ENCODE assay signal across 16 cellular contexts in genomic region chr14:74580275-74580672, GRCh38. TPM values are rescaled to one million over a fixed set of nuclear protein-coding genes. Genes with fewer than 3 reads are reported as not detected.
DNase-seq lines count a peak whose midpoint lies in the region; ATAC-seq, FAIRE-seq and TF ChIP-seq lines count a peak whose summit lies in the region.
"Had no signal": no experiment of that assay in that cellular context is flagged by ENCODE, and none has a peak within 500 bp of the region (broad histone marks: within the 10 kb centered on the region; RNA-seq: fewer than 3 reads in every experiment).

No MANE protein-coding gene starts in this region.

- FAIRE-seq in urothelium cell line (lab: Jason Lieb, UNC), result peak; percentile 88

- H4K20me1 ChIP-seq in fibroblast of lung (ENCODE audit: control insufficient read depth, extremely low read depth, insufficient read depth, low read length), result no peaks in the 10 kb centered on the region

- peaks cover 12% of the 10 kb centered on the region for H3K36me3 ChIP-seq in fibroblast of lung (ENCODE audit: control insufficient read depth, insufficient read depth, low read length)

- peaks cover 49% of the 10 kb centered on the region for H3K4me1 ChIP-seq in fibroblast of lung (ENCODE audit: control insufficient read depth, extremely low read depth, insufficient read depth, low read length)
- H3K4me1 ChIP-seq: Caco-2 had no signal

- H3K36me3 Mint-ChIP-seq in activated naive CD4-positive, alpha-beta T cell treated with anti-CD3 and anti-CD28 coated beads, Interleukin-2, amount 50 U/mL, for 72 hours, result no peaks in the 10 kb centered on the region
- no peaks in the 10 kb centered on the region for H3K36me3 Mint-ChIP-seq in activated T-helper 2 cell treated with anti-CD3 and anti-CD28 coated beads, Interferon-gamma antibody, Interleukin-2, Interleukin-4, amounts not matched to agents 10 μg/mL and 5 μg/mL and 100 μg/mL, durations not matched to agents 14 hours and 24 hours and 36 hours (ENCODE audit: low read depth)
- H3K36me3 Mint-ChIP-seq: natural killer cell, T-cell had no signal

- TF ChIP-seq CTCF in fibroblast of lung (conservative IDR thresholded peaks at IDR 0.05 in 1 of 2, IDR thresholded peaks at IDR 0.05 in 1 of 2; ENCODE audit: low read depth in 1 of 2, low read length in 2 of 2), result no peak

- H3K9me3 ChIP-seq in fibroblast of lung (ENCODE audit: control insufficient read depth, insufficient read depth, low read depth, low read length), result no peaks in the 10 kb centered on the region
- H3K9me3 ChIP-seq: Caco-2 had no signal

- peaks cover 12% of the 10 kb centered on the region for H3K4me1 Mint-ChIP-seq in activated T-helper 2 cell treated with anti-CD3 and anti-CD28 coated beads, Interferon-gamma antibody, Interleukin-2, Interleukin-4, amounts not matched to agents 10 μg/mL and 5 μg/mL and 100 μg/mL, durations not matched to agents 14 hours and 24 hours and 36 hours (ENCODE audit: low read depth)

- intact Hi-C loops in activated T-helper 2 cell treated with anti-CD3 and anti-CD28 coated beads, Interferon-gamma antibody, Interleukin-2, Interleukin-4, amounts not matched to agents 10 μg/mL and 5 μg/mL and 100 μg/mL, durations not matched to agents 14 hours and 24 hours and 36 hours (cut with micrococcal nuclease), result no loop called here

- H3K27ac ChIP-seq in fibroblast of lung (ENCODE audit: insufficient read depth, low read length), result peak overlapping the region; percentile 87

- no peak overlapping the region for H3K4me3 ChIP-seq in fibroblast of lung (replicated peaks in 1 of 4; ENCODE audit: control extremely low read depth in 1 of 4, insufficient read depth in 1 of 4, low read depth in 3 of 4, low read length in 4 of 4)

- peak overlapping the region; percentile 78 to 81 for H3K27ac Mint-ChIP-seq in activated naive CD4-positive, alpha-beta T cell treated with anti-CD3 and anti-CD28 coated beads, Interleukin-2, amount 50 U/mL, for 72 hours
- H3K27ac Mint-ChIP-seq in activated T-helper 2 cell treated with anti-CD3 and anti-CD28 coated beads, Interferon-gamma antibody, Interleukin-2, Interleukin-4, amounts not matched to agents 10 μg/mL and 5 μg/mL and 100 μg/mL, durations not matched to agents 14 hours and 24 hours and 36 hours, result peak overlapping the region; percentile 78
- H3K27ac Mint-ChIP-seq: natural killer cell had no signal

- ATAC-seq in activated naive CD4-positive, alpha-beta T cell treated with anti-CD3 and anti-CD28 coated beads, Interleukin-2, amount 50 U/mL, for 72 hours, result no peak
- ATAC-seq: natural killer cell had no signal

- H3K9me3 Mint-ChIP-seq in activated naive CD4-positive, alpha-beta T cell treated with anti-CD3 and anti-CD28 coated beads, Interleukin-2, amount 50 U/mL, for 72 hours, result peaks cover 0 to 4% of the 10 kb centered on the region in 2 donors
- H3K9me3 Mint-ChIP-seq in activated T-helper 2 cell treated with anti-CD3 and anti-CD28 coated beads, Interferon-gamma antibody, Interleukin-2, Interleukin-4, amounts not matched to agents 10 μg/mL and 5 μg/mL and 100 μg/mL, durations not matched to agents 14 hours and 24 hours and 36 hours, result no peaks in the 10 kb centered on the region
- H3K9me3 Mint-ChIP-seq: natural killer cell, T-cell had no signal

- H2AFZ ChIP-seq in fibroblast of lung (ENCODE audit: low read length), result no peak overlapping the region

- peaks cover 61% of the 10 kb centered on the region for H3K79me2 ChIP-seq in fibroblast of lung (ENCODE audit: control insufficient read depth, insufficient read depth, low read length)

- DNase-seq in activated naive CD4-positive, alpha-beta T cell treated with anti-CD3 and anti-CD28 coated beads, Interleukin-2, amount 50 U/mL, for 72 hours (ENCODE audit: low spot score in 2 of 2), result no peak
- DNase-seq in activated naive CD4-positive, alpha-beta T cell treated with Interleukin-2 at 50 U/mL for 16 hours, result no peak
- DNase-seq in activated T-helper 2 cell treated with anti-CD3 and anti-CD28 coated beads, Interferon-gamma antibody, Interleukin-2, Interleukin-4, amounts not matched to agents 10 μg/mL and 5 μg/mL and 100 μg/mL, durations not matched to agents 14 hours and 24 hours and 36 hours (ENCODE audit: low spot score), result no peak
- DNase-seq in fibroblast of lung (ENCODE audit: low read depth in 2 of 2), result no peak
- no peak for DNase-seq in urothelium cell line (ENCODE audit: low spot score)
- no peak for DNase-seq in DMS53 (lab: John Stamatoyannopoulos, UW)
- DNase-seq in cerebellar cortex (ENCODE audit: low spot score), result no peak
- no peak for DNase-seq in DMS153 (lab: John Stamatoyannopoulos, UW)
- DNase-seq: activated CD4-positive, CD25-positive, alpha-beta regulatory T cell; Caco-2; cortex of kidney; glutamatergic neuron; Karpas-422; natural killer cell; NCI-H1417 had no signal

- no peak overlapping the region for H3K4me3 Mint-ChIP-seq in activated T-helper 2 cell treated with anti-CD3 and anti-CD28 coated beads, Interferon-gamma antibody, Interleukin-2, Interleukin-4, amounts not matched to agents 10 μg/mL and 5 μg/mL and 100 μg/mL, durations not matched to agents 14 hours and 24 hours and 36 hours (ENCODE audit: low read depth)
- H3K4me3 Mint-ChIP-seq: natural killer cell, T-cell had no signal

- H3K27me3 ChIP-seq in fibroblast of lung (ENCODE audit: control insufficient read depth, insufficient read depth, low read length), result no peaks in the 10 kb centered on the region

- H3K9ac ChIP-seq in fibroblast of lung (ENCODE audit: insufficient read depth, low read length), result no peak overlapping the region

- no peaks in the 10 kb centered on the region for H3K27me3 Mint-ChIP-seq in activated T-helper 2 cell treated with anti-CD3 and anti-CD28 coated beads, Interferon-gamma antibody, Interleukin-2, Interleukin-4, amounts not matched to agents 10 μg/mL and 5 μg/mL and 100 μg/mL, durations not matched to agents 14 hours and 24 hours and 36 hours (ENCODE audit: low read depth)

- H3K4me2 ChIP-seq in fibroblast of lung (ENCODE audit: extremely low read depth, insufficient read depth, low read length), result no peak overlapping the region

RNA-seq across cellular contexts. Expression of gene LTBP2, which starts 31.8 kb away (rescaled TPM):
- under 1 TPM in 1 of 2 donors, not detected in 1; 0.49 TPM for total RNA-seq in activated naive CD4-positive, alpha-beta T cell treated with anti-CD3 and anti-CD28 coated beads, Interleukin-2, amount 50 U/mL, for 72 hours
- 0.07 and 0.23 TPM in 2 replicates for total RNA-seq in activated T-helper 2 cell treated with anti-CD3 and anti-CD28 coated beads, Interferon-gamma antibody, Interleukin-2, Interleukin-4, amounts not matched to agents 10 μg/mL and 5 μg/mL and 100 μg/mL, durations not matched to agents 14 hours and 24 hours and 36 hours
- total RNA-seq in fibroblast of lung, result 243 and 514 TPM in 2 replicates
- polyA plus RNA-seq in fibroblast of lung, result 108 and 112 TPM in 2 replicates
- 184 and 214 TPM in 2 replicates for polyA plus RNA-seq in fibroblast of lung (2012)
- polyA minus RNA-seq in fibroblast of lung (ENCODE audit: low replicate concordance), result 328 and 406 TPM in 2 replicates

Comparison
In these comparisons a context has a peak if more than half of its experiments do, and no peak if none do; other contexts are left out.
1. RNA of gene LTBP2, which starts 31.8 kb away (total RNA-seq): 243 to 514 TPM in fibroblast of lung; 0.49 TPM in activated naive CD4-positive, alpha-beta T cell treated with anti-CD3 and anti-CD28 coated beads, Interleukin-2, amount 50 U/mL, for 72 hours and 0.07 to 0.23 TPM in activated T-helper 2 cell treated with anti-CD3 and anti-CD28 coated beads, Interferon-gamma antibody, Interleukin-2, Interleukin-4, amounts not matched to agents 10 μg/mL and 5 μg/mL and 100 μg/mL, durations not matched to agents 14 hours and 24 hours and 36 hours; every median in the first group is over 100 times any median in the second.